9 cellular contexts compared by ENCODE assay signal in the genomic region with DNA sequence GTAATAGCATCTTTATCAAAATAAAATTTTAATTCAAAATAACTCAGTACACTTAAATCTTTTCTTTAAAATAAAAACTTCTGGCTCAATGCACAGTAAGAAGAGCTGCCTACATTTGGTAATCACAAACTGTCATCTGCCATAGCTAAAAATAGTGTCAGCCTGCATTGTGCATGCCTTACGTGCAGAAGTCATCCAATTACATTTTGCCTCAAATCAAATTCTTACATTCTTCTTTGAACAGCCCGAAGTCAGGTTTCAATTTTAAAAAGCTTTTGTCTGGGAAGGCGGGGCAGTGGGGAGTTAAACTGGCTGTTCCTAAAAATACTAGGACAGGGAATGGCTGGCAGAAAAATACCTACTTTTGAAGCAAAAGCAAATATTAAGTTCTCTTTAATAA. TPM values are rescaled to one million over a fixed set of nuclear protein-coding genes. Genes with fewer than 3 reads are reported as not detected.
DNase-seq lines count a peak whose midpoint lies in the region; ATAC-seq, FAIRE-seq and TF ChIP-seq lines count a peak whose summit lies in the region.
"Had no signal": no experiment of that assay in that cellular context is flagged by ENCODE, and none has a peak within 500 bp of the region (broad histone marks: within the 10 kb centered on the region; RNA-seq: fewer than 3 reads in every experiment).

No MANE protein-coding gene starts in this region.

- no peaks in the 10 kb centered on the region for H3K36me3 ChIP-seq in A673 (ENCODE audit: insufficient read depth, low read length, poor library complexity, severe bottlenecking)
- no peaks in the 10 kb centered on the region; the same call in 1 of the 2 replicates for H3K36me3 ChIP-seq in PC-3 (ENCODE audit: low read depth, low read length)
- H3K36me3 ChIP-seq in fibroblast of lung (ENCODE audit: control insufficient read depth, insufficient read depth, low read length) = no peaks in the 10 kb centered on the region

- H3K27me3 ChIP-seq in A673 (replicated peaks; ENCODE audit: insufficient read depth, low read depth, low read length, poor library complexity) (no peaks in the 10 kb centered on the region), PC-3 (ENCODE audit: low read length) (no peaks in the 10 kb centered on the region), fibroblast of lung (ENCODE audit: control insufficient read depth, insufficient read depth, low read length) (no peaks in the 10 kb centered on the region)

- H3K9me2 ChIP-seq in PC-3 (replicated peaks; ENCODE audit: low read length) = no peaks in the 10 kb centered on the region

- H3K4me2 ChIP-seq in PC-3 (ENCODE audit: low read length) (peak overlapping the region; percentile 57), fibroblast of lung (ENCODE audit: extremely low read depth, insufficient read depth, low read length) (peak overlapping the region; percentile 56)

- no peak overlapping the region for H2AFZ ChIP-seq in PC-3 (ENCODE audit: low read length)
- H2AFZ ChIP-seq in fibroblast of lung (ENCODE audit: low read length) = no peak overlapping the region

- no peak for FAIRE-seq in D721Med (lab: Jason Lieb, UNC)

- no peak for TF ChIP-seq CTCF in A673 (conservative IDR thresholded peaks at IDR 0.05; ENCODE audit: low read depth, low read length)
- no peak for TF ChIP-seq CTCF in PC-3 (conservative IDR thresholded peaks at IDR 0.05; ENCODE audit: low read depth, low read length)
- TF ChIP-seq CTCF in fibroblast of lung (conservative IDR thresholded peaks at IDR 0.05 in 1 of 2, IDR thresholded peaks at IDR 0.05 in 1 of 2; ENCODE audit: low read depth in 1 of 2, low read length in 2 of 2) = no peak
- no peak for TF ChIP-seq CTCF in D721Med (IDR thresholded peaks at IDR 0.05; ENCODE audit: insufficient read depth, missing control alignments)

- POLR2A ChIA-PET in A673 (lab: Charles Lee; ENCODE audit: low non-redundant PET) = no interaction called here
- POLR2A ChIA-PET in PC-3 (lab: Charles Lee; ENCODE audit: unreplicated experiment) = no interaction called here

- peak; percentile 53 for ATAC-seq in GM21576 (IDR thresholded peaks at IDR 0.05; ENCODE audit: unreplicated experiment)
- peak; percentile 59 for ATAC-seq in PC-3
- ATAC-seq: activated CD8-positive, alpha-beta memory T cell treated with anti-CD3 and anti-CD28 coated beads, Interleukin-2, amount 10 ng/mL, durations not matched to agents 7 days and 5 days had no signal

- peak overlapping the region; percentile 19 for H3K27ac ChIP-seq in A673 (ENCODE audit: low read depth, low read length, poor library complexity, severe bottlenecking)
- H3K27ac ChIP-seq in PC-3 (ENCODE audit: low read length) = no peak overlapping the region
- no peak overlapping the region for H3K27ac ChIP-seq in fibroblast of lung (ENCODE audit: insufficient read depth, low read length)

- H3K4me3 ChIP-seq in A673 (ENCODE audit: low read depth, low read length, poor library complexity, severe bottlenecking) (no peak overlapping the region), PC-3 (ENCODE audit: low read length) (0 out of 2 replicates have a peak overlapping the region, but pooled peaks have one; percentile 2), fibroblast of lung (replicated peaks in 1 of 4; ENCODE audit: control extremely low read depth in 1 of 4, insufficient read depth in 1 of 4, low read depth in 3 of 4, low read length in 4 of 4) (peak overlapping the region in 2 of 4 experiments; percentile 11 to 22)

- no TSS peak for BruUV-seq in A673 (replicated peaks; lab: Mats Ljungman, UMichigan)
- BruUV-seq in PC-3 (replicated peaks; lab: Mats Ljungman, UMichigan) = no TSS peak

- H3K9ac ChIP-seq in PC-3 (ENCODE audit: low read length) (no peak overlapping the region), fibroblast of lung (ENCODE audit: insufficient read depth, low read length) (no peak overlapping the region)

- H4K20me1 ChIP-seq in PC-3 (ENCODE audit: low read length) (peaks cover 51% of the 10 kb centered on the region), fibroblast of lung (ENCODE audit: control insufficient read depth, extremely low read depth, insufficient read depth, low read length) (peaks cover 35% of the 10 kb centered on the region)

- CTCF ChIA-PET in A673 (lab: Charles Lee) = interaction anchor here (0.6 kb wide), 1 partner anchor 174 kb away, joined by 3 read pairs; no protein-coding TSS in a partner anchor
- CTCF ChIA-PET in PC-3 (lab: Charles Lee) = interaction anchor here (0.6 kb wide), 1 partner anchor 100 kb away, joined by 3 read pairs; no protein-coding TSS in a partner anchor

- H3K9me3 ChIP-seq in A673 (ENCODE audit: low read depth, low read length, poor library complexity, severe bottlenecking) (no peaks in the 10 kb centered on the region), PC-3 (ENCODE audit: low read length) (no peaks in the 10 kb centered on the region), fibroblast of lung (ENCODE audit: control insufficient read depth, insufficient read depth, low read depth, low read length) (no peaks in the 10 kb centered on the region)

- H3F3A ChIP-seq in PC-3 (ENCODE audit: low read length, unreplicated experiment) = no peaks in the 10 kb centered on the region

- intact Hi-C loops in A673 (cut with micrococcal nuclease; ENCODE audit: unreplicated experiment) = no loop called here
- intact Hi-C loops in PC-3 (cut with micrococcal nuclease) = no loop called here

- peak; percentile 62 for DNase-seq in A673 (ENCODE audit: low spot score)
- peak; percentile 58 for DNase-seq in PC-3
- peak; percentile 58 to 85 for DNase-seq in fibroblast of lung (ENCODE audit: low read depth in 2 of 2)
- no peak for DNase-seq in UCSD-AML1 (lab: John Stamatoyannopoulos, UW; ENCODE audit: unreplicated experiment)
- DNase-seq in D721Med (ENCODE audit: insufficient read length, low spot score) = no peak
- DNase-seq in activated naive CD4-positive, alpha-beta T cell (lab: John Stamatoyannopoulos, UW) = no peak
- DNase-seq in OCI-M2 (lab: John Stamatoyannopoulos, UW; ENCODE audit: unreplicated experiment) = no peak
- DNase-seq: activated CD8-positive, alpha-beta memory T cell treated with anti-CD3 and anti-CD28 coated beads, Interleukin-2, amount 10 ng/mL, durations not matched to agents 7 days and 5 days had no signal

- H3K79me2 ChIP-seq in PC-3 (ENCODE audit: low read length) = peaks cover 100% of the 10 kb centered on the region
- H3K79me2 ChIP-seq in fibroblast of lung (ENCODE audit: control insufficient read depth, insufficient read depth, low read length) = peaks cover 99% of the 10 kb centered on the region

- peaks cover 53% of the 10 kb centered on the region for H3K4me1 ChIP-seq in A673 (ENCODE audit: insufficient read depth, low read length, poor library complexity, severe bottlenecking)
- H3K4me1 ChIP-seq in PC-3 (ENCODE audit: insufficient read depth, low read length) = peaks cover 26% of the 10 kb centered on the region
- peaks cover 9% of the 10 kb centered on the region for H3K4me1 ChIP-seq in fibroblast of lung (ENCODE audit: control insufficient read depth, extremely low read depth, insufficient read depth, low read length)

RNA-seq across cellular contexts. Expression of a gene that starts 51.1 kb away (rescaled TPM):
- total RNA-seq in A673 (2021) (244 and 275 TPM in 2 replicates), PC-3 (2014; rRNA removed) (150 and 170 TPM in 2 replicates), fibroblast of lung (238 and 560 TPM in 2 replicates)
- 1,270 and 1,326 TPM in 2 replicates for polyA plus RNA-seq in fibroblast of lung
- 760 and 795 TPM in 2 replicates for polyA plus RNA-seq in fibroblast of lung (2012)
- 787 and 926 TPM in 2 replicates for polyA minus RNA-seq in fibroblast of lung (ENCODE audit: low replicate concordance)

Comparison
In these comparisons a context has a peak if more than half of its experiments do, and no peak if none do; other contexts are left out.
1. DNase-seq: peak in A673 (single experiment), PC-3 (single experiment) and fibroblast of lung (2 of 2); none in UCSD-AML1 (single experiment), D721Med (single experiment), activated naive CD4-positive, alpha-beta T cell (0 of 4) and OCI-M2 (single experiment).